In genomic region chr18:9614401-9615279, GRCh38 we compare ENCODE assay signal across 1 cellular context.
TF ChIP-seq lines count a peak whose summit lies in the region.

A gene with protein sequence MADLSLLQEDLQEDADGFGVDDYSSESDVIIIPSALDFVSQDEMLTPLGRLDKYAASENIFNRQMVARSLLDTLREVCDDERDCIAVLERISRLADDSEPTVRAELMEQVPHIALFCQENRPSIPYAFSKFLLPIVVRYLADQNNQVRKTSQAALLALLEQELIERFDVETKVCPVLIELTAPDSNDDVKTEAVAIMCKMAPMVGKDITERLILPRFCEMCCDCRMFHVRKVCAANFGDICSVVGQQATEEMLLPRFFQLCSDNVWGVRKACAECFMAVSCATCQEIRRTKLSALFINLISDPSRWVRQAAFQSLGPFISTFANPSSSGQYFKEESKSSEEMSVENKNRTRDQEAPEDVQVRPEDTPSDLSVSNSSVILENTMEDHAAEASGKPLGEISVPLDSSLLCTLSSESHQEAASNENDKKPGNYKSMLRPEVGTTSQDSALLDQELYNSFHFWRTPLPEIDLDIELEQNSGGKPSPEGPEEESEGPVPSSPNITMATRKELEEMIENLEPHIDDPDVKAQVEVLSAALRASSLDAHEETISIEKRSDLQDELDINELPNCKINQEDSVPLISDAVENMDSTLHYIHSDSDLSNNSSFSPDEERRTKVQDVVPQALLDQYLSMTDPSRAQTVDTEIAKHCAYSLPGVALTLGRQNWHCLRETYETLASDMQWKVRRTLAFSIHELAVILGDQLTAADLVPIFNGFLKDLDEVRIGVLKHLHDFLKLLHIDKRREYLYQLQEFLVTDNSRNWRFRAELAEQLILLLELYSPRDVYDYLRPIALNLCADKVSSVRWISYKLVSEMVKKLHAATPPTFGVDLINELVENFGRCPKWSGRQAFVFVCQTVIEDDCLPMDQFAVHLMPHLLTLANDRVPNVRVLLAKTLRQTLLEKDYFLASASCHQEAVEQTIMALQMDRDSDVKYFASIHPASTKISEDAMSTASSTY (minus strand): TSS chr18:9614559. CDS start chr18:9614484, 75 bp downstream.

TF ChIP-seq in HepG2, 621 proteins besides CTCF, POLR2A, EP300 and RAD21 (continued from another document and continues in another):
- TF ChIP-seq ZNF235 (CRISPR knock-in tag; IDR thresholded peaks at IDR 0.05; ENCODE audit: borderline replicate concordance): peak; percentile 38; the same call in 1 of the 2 replicates
- TF ChIP-seq, protein P1, sequence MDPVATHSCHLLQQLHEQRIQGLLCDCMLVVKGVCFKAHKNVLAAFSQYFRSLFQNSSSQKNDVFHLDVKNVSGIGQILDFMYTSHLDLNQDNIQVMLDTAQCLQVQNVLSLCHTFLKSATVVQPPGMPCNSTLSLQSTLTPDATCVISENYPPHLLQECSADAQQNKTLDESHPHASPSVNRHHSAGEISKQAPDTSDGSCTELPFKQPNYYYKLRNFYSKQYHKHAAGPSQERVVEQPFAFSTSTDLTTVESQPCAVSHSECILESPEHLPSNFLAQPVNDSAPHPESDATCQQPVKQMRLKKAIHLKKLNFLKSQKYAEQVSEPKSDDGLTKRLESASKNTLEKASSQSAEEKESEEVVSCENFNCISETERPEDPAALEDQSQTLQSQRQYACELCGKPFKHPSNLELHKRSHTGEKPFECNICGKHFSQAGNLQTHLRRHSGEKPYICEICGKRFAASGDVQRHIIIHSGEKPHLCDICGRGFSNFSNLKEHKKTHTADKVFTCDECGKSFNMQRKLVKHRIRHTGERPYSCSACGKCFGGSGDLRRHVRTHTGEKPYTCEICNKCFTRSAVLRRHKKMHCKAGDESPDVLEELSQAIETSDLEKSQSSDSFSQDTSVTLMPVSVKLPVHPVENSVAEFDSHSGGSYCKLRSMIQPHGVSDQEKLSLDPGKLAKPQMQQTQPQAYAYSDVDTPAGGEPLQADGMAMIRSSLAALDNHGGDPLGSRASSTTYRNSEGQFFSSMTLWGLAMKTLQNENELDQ (CRISPR knock-in tag; IDR thresholded peaks at IDR 0.05; ENCODE audit: borderline replicate concordance): no peak
- TF ChIP-seq, protein P2, sequence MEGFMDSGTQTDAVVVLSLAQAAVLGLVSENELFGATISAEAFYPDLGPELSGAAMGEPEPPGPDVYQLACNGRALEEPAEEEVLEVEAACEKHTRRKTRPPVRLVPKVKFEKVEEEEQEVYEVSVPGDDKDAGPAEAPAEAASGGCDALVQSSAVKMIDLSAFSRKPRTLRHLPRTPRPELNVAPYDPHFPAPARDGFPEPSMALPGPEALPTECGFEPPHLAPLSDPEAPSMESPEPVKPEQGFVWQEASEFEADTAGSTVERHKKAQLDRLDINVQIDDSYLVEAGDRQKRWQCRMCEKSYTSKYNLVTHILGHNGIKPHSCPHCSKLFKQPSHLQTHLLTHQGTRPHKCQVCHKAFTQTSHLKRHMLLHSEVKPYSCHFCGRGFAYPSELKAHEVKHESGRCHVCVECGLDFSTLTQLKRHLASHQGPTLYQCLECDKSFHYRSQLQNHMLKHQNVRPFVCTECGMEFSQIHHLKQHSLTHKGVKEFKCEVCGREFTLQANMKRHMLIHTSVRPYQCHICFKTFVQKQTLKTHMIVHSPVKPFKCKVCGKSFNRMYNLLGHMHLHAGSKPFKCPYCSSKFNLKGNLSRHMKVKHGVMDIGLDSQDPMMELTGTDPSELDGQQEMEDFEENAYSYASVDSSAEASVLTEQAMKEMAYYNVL (CRISPR knock-in tag; IDR thresholded peaks at IDR 0.05; ENCODE audit: borderline replicate concordance): no peak
- TF ChIP-seq ZIK1 (CRISPR knock-in tag; IDR thresholded peaks at IDR 0.05; ENCODE audit: borderline replicate concordance, low read depth): peak; percentile 41; the same call in 1 of the 2 replicates
- TF ChIP-seq ZNF704 (CRISPR knock-in tag; IDR thresholded peaks at IDR 0.05; ENCODE audit: borderline replicate concordance): no peak
- TF ChIP-seq, protein P3, sequence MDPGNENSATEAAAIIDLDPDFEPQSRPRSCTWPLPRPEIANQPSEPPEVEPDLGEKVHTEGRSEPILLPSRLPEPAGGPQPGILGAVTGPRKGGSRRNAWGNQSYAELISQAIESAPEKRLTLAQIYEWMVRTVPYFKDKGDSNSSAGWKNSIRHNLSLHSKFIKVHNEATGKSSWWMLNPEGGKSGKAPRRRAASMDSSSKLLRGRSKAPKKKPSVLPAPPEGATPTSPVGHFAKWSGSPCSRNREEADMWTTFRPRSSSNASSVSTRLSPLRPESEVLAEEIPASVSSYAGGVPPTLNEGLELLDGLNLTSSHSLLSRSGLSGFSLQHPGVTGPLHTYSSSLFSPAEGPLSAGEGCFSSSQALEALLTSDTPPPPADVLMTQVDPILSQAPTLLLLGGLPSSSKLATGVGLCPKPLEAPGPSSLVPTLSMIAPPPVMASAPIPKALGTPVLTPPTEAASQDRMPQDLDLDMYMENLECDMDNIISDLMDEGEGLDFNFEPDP (CRISPR knock-in tag; conservative IDR thresholded peaks at IDR 0.05): no peak
- TF ChIP-seq, protein P4, sequence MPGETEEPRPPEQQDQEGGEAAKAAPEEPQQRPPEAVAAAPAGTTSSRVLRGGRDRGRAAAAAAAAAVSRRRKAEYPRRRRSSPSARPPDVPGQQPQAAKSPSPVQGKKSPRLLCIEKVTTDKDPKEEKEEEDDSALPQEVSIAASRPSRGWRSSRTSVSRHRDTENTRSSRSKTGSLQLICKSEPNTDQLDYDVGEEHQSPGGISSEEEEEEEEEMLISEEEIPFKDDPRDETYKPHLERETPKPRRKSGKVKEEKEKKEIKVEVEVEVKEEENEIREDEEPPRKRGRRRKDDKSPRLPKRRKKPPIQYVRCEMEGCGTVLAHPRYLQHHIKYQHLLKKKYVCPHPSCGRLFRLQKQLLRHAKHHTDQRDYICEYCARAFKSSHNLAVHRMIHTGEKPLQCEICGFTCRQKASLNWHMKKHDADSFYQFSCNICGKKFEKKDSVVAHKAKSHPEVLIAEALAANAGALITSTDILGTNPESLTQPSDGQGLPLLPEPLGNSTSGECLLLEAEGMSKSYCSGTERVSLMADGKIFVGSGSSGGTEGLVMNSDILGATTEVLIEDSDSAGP (CRISPR knock-in tag; IDR thresholded peaks at IDR 0.05; ENCODE audit: borderline replicate concordance): peak; percentile 28; the same call in 1 of the 2 replicates
- no peak for TF ChIP-seq HNRNPUL1 (IDR thresholded peaks at IDR 0.05; ENCODE audit: low read depth, low read length)
- TF ChIP-seq NAIF1 (CRISPR knock-in tag; IDR thresholded peaks at IDR 0.05; ENCODE audit: borderline replicate concordance): no peak
- TF ChIP-seq ZNF841 (CRISPR knock-in tag; IDR thresholded peaks at IDR 0.05; ENCODE audit: borderline replicate concordance): no peak
- 0 out of 2 replicates have a peak, but pooled peaks have one; percentile 53 for TF ChIP-seq ZNF329 (CRISPR knock-in tag; IDR thresholded peaks at IDR 0.05; ENCODE audit: low read depth)
- TF ChIP-seq, protein P5, sequence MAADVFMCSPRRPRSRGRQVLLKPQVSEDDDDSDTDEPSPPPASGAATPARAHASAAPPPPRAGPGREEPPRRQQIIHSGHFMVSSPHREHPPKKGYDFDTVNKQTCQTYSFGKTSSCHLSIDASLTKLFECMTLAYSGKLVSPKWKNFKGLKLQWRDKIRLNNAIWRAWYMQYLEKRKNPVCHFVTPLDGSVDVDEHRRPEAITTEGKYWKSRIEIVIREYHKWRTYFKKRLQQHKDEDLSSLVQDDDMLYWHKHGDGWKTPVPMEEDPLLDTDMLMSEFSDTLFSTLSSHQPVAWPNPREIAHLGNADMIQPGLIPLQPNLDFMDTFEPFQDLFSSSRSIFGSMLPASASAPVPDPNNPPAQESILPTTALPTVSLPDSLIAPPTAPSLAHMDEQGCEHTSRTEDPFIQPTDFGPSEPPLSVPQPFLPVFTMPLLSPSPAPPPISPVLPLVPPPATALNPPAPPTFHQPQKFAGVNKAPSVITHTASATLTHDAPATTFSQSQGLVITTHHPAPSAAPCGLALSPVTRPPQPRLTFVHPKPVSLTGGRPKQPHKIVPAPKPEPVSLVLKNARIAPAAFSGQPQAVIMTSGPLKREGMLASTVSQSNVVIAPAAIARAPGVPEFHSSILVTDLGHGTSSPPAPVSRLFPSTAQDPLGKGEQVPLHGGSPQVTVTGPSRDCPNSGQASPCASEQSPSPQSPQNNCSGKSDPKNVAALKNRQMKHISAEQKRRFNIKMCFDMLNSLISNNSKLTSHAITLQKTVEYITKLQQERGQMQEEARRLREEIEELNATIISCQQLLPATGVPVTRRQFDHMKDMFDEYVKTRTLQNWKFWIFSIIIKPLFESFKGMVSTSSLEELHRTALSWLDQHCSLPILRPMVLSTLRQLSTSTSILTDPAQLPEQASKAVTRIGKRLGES (CRISPR knock-in tag; IDR thresholded peaks at IDR 0.05; ENCODE audit: borderline replicate concordance): no peak
- TF ChIP-seq, protein P6, sequence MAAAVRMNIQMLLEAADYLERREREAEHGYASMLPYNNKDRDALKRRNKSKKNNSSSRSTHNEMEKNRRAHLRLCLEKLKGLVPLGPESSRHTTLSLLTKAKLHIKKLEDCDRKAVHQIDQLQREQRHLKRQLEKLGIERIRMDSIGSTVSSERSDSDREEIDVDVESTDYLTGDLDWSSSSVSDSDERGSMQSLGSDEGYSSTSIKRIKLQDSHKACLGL (CRISPR knock-in tag; IDR thresholded peaks at IDR 0.05): peak; percentile 20; the same call in 1 of the 2 replicates
- TF ChIP-seq, protein P7, sequence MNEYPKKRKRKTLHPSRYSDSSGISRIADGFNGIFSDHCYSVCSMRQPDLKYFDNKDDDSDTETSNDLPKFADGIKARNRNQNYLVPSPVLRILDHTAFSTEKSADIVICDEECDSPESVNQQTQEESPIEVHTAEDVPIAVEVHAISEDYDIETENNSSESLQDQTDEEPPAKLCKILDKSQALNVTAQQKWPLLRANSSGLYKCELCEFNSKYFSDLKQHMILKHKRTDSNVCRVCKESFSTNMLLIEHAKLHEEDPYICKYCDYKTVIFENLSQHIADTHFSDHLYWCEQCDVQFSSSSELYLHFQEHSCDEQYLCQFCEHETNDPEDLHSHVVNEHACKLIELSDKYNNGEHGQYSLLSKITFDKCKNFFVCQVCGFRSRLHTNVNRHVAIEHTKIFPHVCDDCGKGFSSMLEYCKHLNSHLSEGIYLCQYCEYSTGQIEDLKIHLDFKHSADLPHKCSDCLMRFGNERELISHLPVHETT (CRISPR knock-in tag; conservative IDR thresholded peaks at IDR 0.05): no peak; the same call in 1 of the 2 replicates
- no peak for TF ChIP-seq EHMT2 (IDR thresholded peaks at IDR 0.05; ENCODE audit: borderline replicate concordance, low read depth, low read length)
- no peak for TF ChIP-seq XBP1 (CRISPR knock-in tag; IDR thresholded peaks at IDR 0.05)
- TF ChIP-seq SIX1 (CRISPR knock-in tag; IDR thresholded peaks at IDR 0.05; ENCODE audit: borderline replicate concordance): no peak
- no peak; the same call in 1 of the 2 replicates for TF ChIP-seq FOSL2 (CRISPR knock-in tag; IDR thresholded peaks at IDR 0.05)
- TF ChIP-seq, protein P8, sequence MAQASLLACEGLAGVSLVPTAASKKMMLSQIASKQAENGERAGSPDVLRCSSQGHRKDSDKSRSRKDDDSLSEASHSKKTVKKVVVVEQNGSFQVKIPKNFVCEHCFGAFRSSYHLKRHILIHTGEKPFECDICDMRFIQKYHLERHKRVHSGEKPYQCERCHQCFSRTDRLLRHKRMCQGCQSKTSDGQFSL (CRISPR knock-in tag; IDR thresholded peaks at IDR 0.05): no peak
- no peak for TF ChIP-seq THYN1 (CRISPR knock-in tag; IDR thresholded peaks at IDR 0.05; ENCODE audit: borderline replicate concordance, low read depth)
- TF ChIP-seq ZNF225 (CRISPR knock-in tag; IDR thresholded peaks at IDR 0.05): no peak
- no peak for TF ChIP-seq ZNF317 (CRISPR knock-in tag; IDR thresholded peaks at IDR 0.05)
- TF ChIP-seq, protein P9, sequence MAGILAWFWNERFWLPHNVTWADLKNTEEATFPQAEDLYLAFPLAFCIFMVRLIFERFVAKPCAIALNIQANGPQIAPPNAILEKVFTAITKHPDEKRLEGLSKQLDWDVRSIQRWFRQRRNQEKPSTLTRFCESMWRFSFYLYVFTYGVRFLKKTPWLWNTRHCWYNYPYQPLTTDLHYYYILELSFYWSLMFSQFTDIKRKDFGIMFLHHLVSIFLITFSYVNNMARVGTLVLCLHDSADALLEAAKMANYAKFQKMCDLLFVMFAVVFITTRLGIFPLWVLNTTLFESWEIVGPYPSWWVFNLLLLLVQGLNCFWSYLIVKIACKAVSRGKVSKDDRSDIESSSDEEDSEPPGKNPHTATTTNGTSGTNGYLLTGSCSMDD (CRISPR knock-in tag; IDR thresholded peaks at IDR 0.05): no peak
- no peak for TF ChIP-seq ZNF644 (CRISPR knock-in tag; IDR thresholded peaks at IDR 0.05; ENCODE audit: low read depth)
- peak; percentile 39; the same call in 1 of the 2 replicates for TF ChIP-seq YEATS2 (CRISPR knock-in tag; IDR thresholded peaks at IDR 0.05; ENCODE audit: borderline replicate concordance)
- TF ChIP-seq FIP1L1 (IDR thresholded peaks at IDR 0.05; ENCODE audit: borderline replicate concordance, insufficient read depth, low read depth, low read length): no peak
- no peak for TF ChIP-seq ZNF674 (CRISPR knock-in tag; IDR thresholded peaks at IDR 0.05; ENCODE audit: low read depth)
- TF ChIP-seq TAF1 (CRISPR knock-in tag; IDR thresholded peaks at IDR 0.05): peak; percentile 29; the same call in 1 of the 2 replicates
- no peak for TF ChIP-seq SALL2 (CRISPR knock-in tag; IDR thresholded peaks at IDR 0.05)
- TF ChIP-seq SIN3A (IDR thresholded peaks at IDR 0.05; ENCODE audit: borderline replicate concordance, low read depth, low read length): no peak; the same call in 1 of the 2 replicates
- TF ChIP-seq BRCA1 (CRISPR knock-in tag; IDR thresholded peaks at IDR 0.05): no peak
- no peak for TF ChIP-seq PHB2 (IDR thresholded peaks at IDR 0.05; ENCODE audit: partially characterized antibody)
- TF ChIP-seq ZBTB7A (CRISPR knock-in tag; IDR thresholded peaks at IDR 0.05): peak; percentile 53; the same call in 1 of the 2 replicates
